Comparison of ENCODE assay signal across 13 cellular contexts in genomic region chr15:101348643-101349496, GRCh38. TPM values are rescaled to one million over a fixed set of nuclear protein-coding genes. Genes with fewer than 3 reads are reported as not detected.
DNase-seq lines count a peak whose midpoint lies in the region; ATAC-seq and TF ChIP-seq lines count a peak whose summit lies in the region.
"Had no signal": no experiment of that assay in that cellular context is flagged by ENCODE, and none has a peak within 500 bp of the region (broad histone marks: within the 10 kb centered on the region; RNA-seq: fewer than 3 reads in every experiment).

No MANE protein-coding gene starts in this region.

- H3K4me3 ChIP-seq in LNCaP clone FGC (ENCODE audit: low read depth, low read length) (no peak overlapping the region), right lobe of liver (no peak overlapping the region), transverse colon (no peak overlapping the region), ovary (no peak overlapping the region)

- TF ChIP-seq CTCF in LNCaP clone FGC (IDR thresholded peaks at IDR 0.05; ENCODE audit: control insufficient read depth, extremely low read depth, insufficient read depth) (no peak), right lobe of liver (IDR thresholded peaks at IDR 0.05) (no peak), transverse colon (IDR thresholded peaks at IDR 0.05) (no peak), ovary (IDR thresholded peaks at IDR 0.05) (no peak)

- H3K27ac ChIP-seq in right lobe of liver: peak overlapping the region in 1 of 3 donors; percentile 0
- no peak overlapping the region for H3K27ac ChIP-seq in transverse colon
- H3K27ac ChIP-seq in ovary: no peak overlapping the region

- H3K36me3 ChIP-seq in right lobe of liver (peaks cover 0 to 14% (median 2%) of the 10 kb centered on the region in 4 donors), transverse colon (no peaks in the 10 kb centered on the region), ovary (no peaks in the 10 kb centered on the region)

- WGBS in right lobe of liver (ENCODE audit: insufficient coverage, low coverage, low lambda C conversion rate, missing lambda C conversion rate): 72% methylated on average over 12 of the region's 16 CpGs
- 53 to 60% methylated on average over 3 to 16 of the region's 16 CpGs for WGBS in transverse colon (ENCODE audit: low coverage in 1 of 2), 2 donors
- WGBS in ovary, 3 donors: 81 to 82% (median 81%) methylated on average over 16 of the region's 16 CpGs

- TF ChIP-seq POLR2A in right lobe of liver (IDR thresholded peaks at IDR 0.05): no peak
- no peak for TF ChIP-seq POLR2A in transverse colon (IDR thresholded peaks at IDR 0.05)
- TF ChIP-seq POLR2A in ovary (IDR thresholded peaks at IDR 0.05): no peak

- peak; percentile 93 for DNase-seq in LNCaP clone FGC (ENCODE audit: low read depth)
- peak; percentile 46 for DNase-seq in ecto neural progenitor cell (ENCODE audit: low spot score)
- no peak for DNase-seq in right lobe of liver
- DNase-seq in transverse colon: peak; percentile 29
- no peak for DNase-seq in ovary
- no peak for DNase-seq in T-helper 9 cell
- DNase-seq: activated naive CD8-positive, alpha-beta T cell treated with anti-CD3 and anti-CD28 coated beads, Interleukin-2, amount 50 U/mL, for 24 hours; CD8-positive, alpha-beta T cell; immature natural killer cell; naive B cell; NCI-H1092 treated with DMSO at 0.1 percent for 48 hours had no signal

- TF ChIP-seq EP300 in transverse colon (IDR thresholded peaks at IDR 0.05; ENCODE audit: low read depth) (no peak), ovary (IDR thresholded peaks at IDR 0.05) (no peak)

- in situ Hi-C loops in transverse colon (cut with MboI; ENCODE audit: low pct_ligation_motif_present in 1 of 4, low pct_unique_long_range_greater_than_20kb in 1 of 4, low sequenced_read_pairs in 3 of 4): no loop called here

- intact Hi-C loops in right lobe of liver (cut with DNase I) (no loop called here), transverse colon (cut with DNase I; ENCODE audit: low total_unique reads) (no loop called here), ovary (cut with DNase I) (no loop called here)

- ATAC-seq in right lobe of liver (peak; percentile 18 to 51 (median 24)), HG03520 (IDR thresholded peaks at IDR 0.05; ENCODE audit: unreplicated experiment) (no peak)
- ATAC-seq: activated CD4-positive, CD25-positive, alpha-beta regulatory T cell treated with anti-CD3 and anti-CD28 coated beads, Interleukin-2, amount 50 U/mL, for 24 hours; activated naive CD8-positive, alpha-beta T cell treated with anti-CD3 and anti-CD28 coated beads, Interleukin-2, amount 50 U/mL, for 24 hours; CD8-positive, alpha-beta T cell had no signal

- H3K27me3 ChIP-seq in right lobe of liver (no peaks in the 10 kb centered on the region), transverse colon (no peaks in the 10 kb centered on the region), ovary (no peaks in the 10 kb centered on the region)

- H3K9me3 ChIP-seq in right lobe of liver (no peaks in the 10 kb centered on the region), transverse colon (no peaks in the 10 kb centered on the region), ovary (no peaks in the 10 kb centered on the region)

- H3K4me1 ChIP-seq in right lobe of liver (peaks cover 0 to 26% (median 0%) of the 10 kb centered on the region in 4 donors), transverse colon (peaks cover 0 to 3% (median 0%) of the 10 kb centered on the region in 4 donors), ovary (ENCODE audit: insufficient read depth) (no peaks in the 10 kb centered on the region)

RNA-seq across cellular contexts. Expression of gene SNRPA1, which starts 53.8 kb away (rescaled TPM):
- total RNA-seq in right lobe of liver: 10 to 100 TPM; 17.7 to 28.6 (median 24.1) TPM
- total RNA-seq in transverse colon: 10 to 100 TPM in 3 of 4 donors, 1 to 10 TPM in 1; 7.8 to 54.0 (median 25.8) TPM
- 10 to 100 TPM; 18.6 to 55.1 (median 39.9) TPM for total RNA-seq in ovary
- polyA plus RNA-seq in ovary: 10 to 100 TPM; 30.8 to 34.0 TPM

Comparison
In these comparisons a context has a peak if more than half of its experiments do, and no peak if none do; other contexts are left out.
1. DNase-seq: peak in LNCaP clone FGC (single experiment), ecto neural progenitor cell (single experiment) and transverse colon (single experiment); none in right lobe of liver (0 of 3), ovary (0 of 5) and T-helper 9 cell (single experiment).